ENCODE assay signal across 1 cellular context in the genomic region with DNA sequence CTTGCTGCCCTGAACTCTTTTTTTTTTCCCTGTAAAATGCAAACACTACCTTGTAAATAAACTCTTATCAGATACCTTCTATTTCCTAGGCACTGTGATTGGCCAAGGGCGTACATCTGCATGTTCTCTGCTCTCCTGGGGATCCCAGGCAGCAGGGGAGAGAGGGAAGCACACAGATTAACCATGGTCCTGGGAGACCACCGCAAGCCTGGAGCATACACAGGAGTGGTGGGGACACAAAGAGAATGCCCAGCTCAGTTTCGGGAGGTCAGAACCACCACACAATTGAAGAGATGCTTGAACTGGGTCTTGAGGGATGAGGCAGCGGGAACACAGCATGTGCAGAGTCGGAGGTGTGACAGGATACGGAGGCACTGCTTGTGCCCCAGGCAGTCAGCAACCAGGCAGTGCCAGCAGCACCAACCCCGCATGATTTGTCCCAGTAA.
TF ChIP-seq lines count a peak whose summit lies in the region.

No MANE protein-coding gene starts in this region.

TF ChIP-seq in HepG2, 621 proteins besides CTCF, POLR2A, EP300 and RAD21 (continued from another document and continues in another):
- TF ChIP-seq, protein P1, sequence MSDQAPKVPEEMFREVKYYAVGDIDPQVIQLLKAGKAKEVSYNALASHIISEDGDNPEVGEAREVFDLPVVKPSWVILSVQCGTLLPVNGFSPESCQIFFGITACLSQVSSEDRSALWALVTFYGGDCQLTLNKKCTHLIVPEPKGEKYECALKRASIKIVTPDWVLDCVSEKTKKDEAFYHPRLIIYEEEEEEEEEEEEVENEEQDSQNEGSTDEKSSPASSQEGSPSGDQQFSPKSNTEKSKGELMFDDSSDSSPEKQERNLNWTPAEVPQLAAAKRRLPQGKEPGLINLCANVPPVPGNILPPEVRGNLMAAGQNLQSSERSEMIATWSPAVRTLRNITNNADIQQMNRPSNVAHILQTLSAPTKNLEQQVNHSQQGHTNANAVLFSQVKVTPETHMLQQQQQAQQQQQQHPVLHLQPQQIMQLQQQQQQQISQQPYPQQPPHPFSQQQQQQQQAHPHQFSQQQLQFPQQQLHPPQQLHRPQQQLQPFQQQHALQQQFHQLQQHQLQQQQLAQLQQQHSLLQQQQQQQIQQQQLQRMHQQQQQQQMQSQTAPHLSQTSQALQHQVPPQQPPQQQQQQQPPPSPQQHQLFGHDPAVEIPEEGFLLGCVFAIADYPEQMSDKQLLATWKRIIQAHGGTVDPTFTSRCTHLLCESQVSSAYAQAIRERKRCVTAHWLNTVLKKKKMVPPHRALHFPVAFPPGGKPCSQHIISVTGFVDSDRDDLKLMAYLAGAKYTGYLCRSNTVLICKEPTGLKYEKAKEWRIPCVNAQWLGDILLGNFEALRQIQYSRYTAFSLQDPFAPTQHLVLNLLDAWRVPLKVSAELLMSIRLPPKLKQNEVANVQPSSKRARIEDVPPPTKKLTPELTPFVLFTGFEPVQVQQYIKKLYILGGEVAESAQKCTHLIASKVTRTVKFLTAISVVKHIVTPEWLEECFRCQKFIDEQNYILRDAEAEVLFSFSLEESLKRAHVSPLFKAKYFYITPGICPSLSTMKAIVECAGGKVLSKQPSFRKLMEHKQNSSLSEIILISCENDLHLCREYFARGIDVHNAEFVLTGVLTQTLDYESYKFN (CRISPR knock-in tag; conservative IDR thresholded peaks at IDR 0.05): peak; percentile 74
- TF ChIP-seq MIXL1 (CRISPR knock-in tag; IDR thresholded peaks at IDR 0.05) (no peak), ZNF501 (CRISPR knock-in tag; IDR thresholded peaks at IDR 0.05) (no peak), ZFYVE20 (CRISPR knock-in tag; IDR thresholded peaks at IDR 0.05; ENCODE audit: borderline replicate concordance, low read depth) (no peak), NCOA2 (CRISPR knock-in tag; IDR thresholded peaks at IDR 0.05) (0 out of 2 replicates have a peak, but pooled peaks have one; percentile 42), ZNF746 (CRISPR knock-in tag; IDR thresholded peaks at IDR 0.05) (no peak), ZNF24 (IDR thresholded peaks at IDR 0.05) (no peak), ZMYM2 (CRISPR knock-in tag; IDR thresholded peaks at IDR 0.05) (no peak), ISL2 (CRISPR knock-in tag; IDR thresholded peaks at IDR 0.05) (no peak; the same call in 1 of the 2 replicates), ATF1 (CRISPR knock-in tag; IDR thresholded peaks at IDR 0.05) (no peak), ZNF7 (CRISPR knock-in tag; IDR thresholded peaks at IDR 0.05) (no peak), FIP1L1 (IDR thresholded peaks at IDR 0.05; ENCODE audit: borderline replicate concordance, insufficient read depth, low read depth, low read length) (no peak), BCL6 (CRISPR knock-in tag; IDR thresholded peaks at IDR 0.05) (no peak), CBX2 (IDR thresholded peaks at IDR 0.05; ENCODE audit: low read depth, low read length) (no peak), CBX2 (CRISPR knock-in tag; IDR thresholded peaks at IDR 0.05; ENCODE audit: low read depth) (no peak), ZNF263 (CRISPR knock-in tag; IDR thresholded peaks at IDR 0.05) (peak; percentile 38; the same call in 1 of the 2 replicates), ZNF546 (CRISPR knock-in tag; conservative IDR thresholded peaks at IDR 0.05) (no peak), ZFP37 (CRISPR knock-in tag; IDR thresholded peaks at IDR 0.05; ENCODE audit: borderline replicate concordance) (no peak), KDM6A (CRISPR knock-in tag; IDR thresholded peaks at IDR 0.05; ENCODE audit: low read depth) (no peak), HNRNPUL1 (IDR thresholded peaks at IDR 0.05; ENCODE audit: low read depth, low read length) (no peak), ZNF788 (CRISPR knock-in tag; IDR thresholded peaks at IDR 0.05; ENCODE audit: borderline replicate concordance) (no peak), RXRA (CRISPR knock-in tag; IDR thresholded peaks at IDR 0.05) (no peak), HOXA3 (CRISPR knock-in tag; IDR thresholded peaks at IDR 0.05) (peak; percentile 51; the same call in 1 of the 2 replicates), PHF21A (CRISPR knock-in tag; IDR thresholded peaks at IDR 0.05) (peak; percentile 86), PHB2 (IDR thresholded peaks at IDR 0.05; ENCODE audit: partially characterized antibody) (no peak), SP4 (CRISPR knock-in tag; IDR thresholded peaks at IDR 0.05) (0 out of 2 replicates have a peak, but pooled peaks have one; percentile 20), GATAD2A (CRISPR knock-in tag; IDR thresholded peaks at IDR 0.05) (peak; percentile 43; the same call in 1 of the 2 replicates), ZNF720 (CRISPR knock-in tag; IDR thresholded peaks at IDR 0.05) (no peak), RFXAP (CRISPR knock-in tag; IDR thresholded peaks at IDR 0.05; ENCODE audit: borderline replicate concordance) (no peak; the same call in 1 of the 2 replicates), SALL1 (CRISPR knock-in tag; IDR thresholded peaks at IDR 0.05) (peak; percentile 82), TOE1 (CRISPR knock-in tag; IDR thresholded peaks at IDR 0.05) (no peak), ZNF292 (CRISPR knock-in tag; IDR thresholded peaks at IDR 0.05; ENCODE audit: borderline replicate concordance, low read depth) (peak; percentile 84; the same call in 1 of the 2 replicates), DNMT1 (CRISPR knock-in tag; IDR thresholded peaks at IDR 0.05) (no peak), MXI1 (IDR thresholded peaks at IDR 0.05; ENCODE audit: borderline replicate concordance, low read depth, low read length) (no peak)
- TF ChIP-seq, protein P2, sequence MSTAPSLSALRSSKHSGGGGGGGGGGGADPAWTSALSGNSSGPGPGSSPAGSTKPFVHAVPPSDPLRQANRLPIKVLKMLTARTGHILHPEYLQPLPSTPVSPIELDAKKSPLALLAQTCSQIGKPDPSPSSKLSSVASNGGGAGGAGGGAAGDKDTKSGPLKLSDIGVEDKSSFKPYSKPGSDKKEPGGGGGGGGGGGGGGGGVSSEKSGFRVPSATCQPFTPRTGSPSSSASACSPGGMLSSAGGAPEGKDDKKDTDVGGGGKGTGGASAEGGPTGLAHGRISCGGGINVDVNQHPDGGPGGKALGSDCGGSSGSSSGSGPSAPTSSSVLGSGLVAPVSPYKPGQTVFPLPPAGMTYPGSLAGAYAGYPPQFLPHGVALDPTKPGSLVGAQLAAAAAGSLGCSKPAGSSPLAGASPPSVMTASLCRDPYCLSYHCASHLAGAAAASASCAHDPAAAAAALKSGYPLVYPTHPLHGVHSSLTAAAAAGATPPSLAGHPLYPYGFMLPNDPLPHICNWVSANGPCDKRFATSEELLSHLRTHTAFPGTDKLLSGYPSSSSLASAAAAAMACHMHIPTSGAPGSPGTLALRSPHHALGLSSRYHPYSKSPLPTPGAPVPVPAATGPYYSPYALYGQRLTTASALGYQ (CRISPR knock-in tag; IDR thresholded peaks at IDR 0.05): no peak
- TF ChIP-seq, protein P3, sequence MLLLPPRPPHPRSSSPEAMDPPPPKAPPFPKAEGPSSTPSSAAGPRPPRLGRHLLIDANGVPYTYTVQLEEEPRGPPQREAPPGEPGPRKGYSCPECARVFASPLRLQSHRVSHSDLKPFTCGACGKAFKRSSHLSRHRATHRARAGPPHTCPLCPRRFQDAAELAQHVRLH (CRISPR knock-in tag; IDR thresholded peaks at IDR 0.05; ENCODE audit: borderline replicate concordance, low read depth): no peak
- TF ChIP-seq, protein P4, sequence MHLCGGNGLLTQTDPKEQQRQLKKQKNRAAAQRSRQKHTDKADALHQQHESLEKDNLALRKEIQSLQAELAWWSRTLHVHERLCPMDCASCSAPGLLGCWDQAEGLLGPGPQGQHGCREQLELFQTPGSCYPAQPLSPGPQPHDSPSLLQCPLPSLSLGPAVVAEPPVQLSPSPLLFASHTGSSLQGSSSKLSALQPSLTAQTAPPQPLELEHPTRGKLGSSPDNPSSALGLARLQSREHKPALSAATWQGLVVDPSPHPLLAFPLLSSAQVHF (CRISPR knock-in tag; IDR thresholded peaks at IDR 0.05): no peak
- TF ChIP-seq, protein P5, sequence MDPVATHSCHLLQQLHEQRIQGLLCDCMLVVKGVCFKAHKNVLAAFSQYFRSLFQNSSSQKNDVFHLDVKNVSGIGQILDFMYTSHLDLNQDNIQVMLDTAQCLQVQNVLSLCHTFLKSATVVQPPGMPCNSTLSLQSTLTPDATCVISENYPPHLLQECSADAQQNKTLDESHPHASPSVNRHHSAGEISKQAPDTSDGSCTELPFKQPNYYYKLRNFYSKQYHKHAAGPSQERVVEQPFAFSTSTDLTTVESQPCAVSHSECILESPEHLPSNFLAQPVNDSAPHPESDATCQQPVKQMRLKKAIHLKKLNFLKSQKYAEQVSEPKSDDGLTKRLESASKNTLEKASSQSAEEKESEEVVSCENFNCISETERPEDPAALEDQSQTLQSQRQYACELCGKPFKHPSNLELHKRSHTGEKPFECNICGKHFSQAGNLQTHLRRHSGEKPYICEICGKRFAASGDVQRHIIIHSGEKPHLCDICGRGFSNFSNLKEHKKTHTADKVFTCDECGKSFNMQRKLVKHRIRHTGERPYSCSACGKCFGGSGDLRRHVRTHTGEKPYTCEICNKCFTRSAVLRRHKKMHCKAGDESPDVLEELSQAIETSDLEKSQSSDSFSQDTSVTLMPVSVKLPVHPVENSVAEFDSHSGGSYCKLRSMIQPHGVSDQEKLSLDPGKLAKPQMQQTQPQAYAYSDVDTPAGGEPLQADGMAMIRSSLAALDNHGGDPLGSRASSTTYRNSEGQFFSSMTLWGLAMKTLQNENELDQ (CRISPR knock-in tag; IDR thresholded peaks at IDR 0.05; ENCODE audit: borderline replicate concordance): no peak
- TF ChIP-seq, protein P6, sequence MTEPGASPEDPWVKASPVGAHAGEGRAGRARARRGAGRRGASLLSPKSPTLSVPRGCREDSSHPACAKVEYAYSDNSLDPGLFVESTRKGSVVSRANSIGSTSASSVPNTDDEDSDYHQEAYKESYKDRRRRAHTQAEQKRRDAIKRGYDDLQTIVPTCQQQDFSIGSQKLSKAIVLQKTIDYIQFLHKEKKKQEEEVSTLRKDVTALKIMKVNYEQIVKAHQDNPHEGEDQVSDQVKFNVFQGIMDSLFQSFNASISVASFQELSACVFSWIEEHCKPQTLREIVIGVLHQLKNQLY (CRISPR knock-in tag; IDR thresholded peaks at IDR 0.05): no peak
- TF ChIP-seq, protein P7, sequence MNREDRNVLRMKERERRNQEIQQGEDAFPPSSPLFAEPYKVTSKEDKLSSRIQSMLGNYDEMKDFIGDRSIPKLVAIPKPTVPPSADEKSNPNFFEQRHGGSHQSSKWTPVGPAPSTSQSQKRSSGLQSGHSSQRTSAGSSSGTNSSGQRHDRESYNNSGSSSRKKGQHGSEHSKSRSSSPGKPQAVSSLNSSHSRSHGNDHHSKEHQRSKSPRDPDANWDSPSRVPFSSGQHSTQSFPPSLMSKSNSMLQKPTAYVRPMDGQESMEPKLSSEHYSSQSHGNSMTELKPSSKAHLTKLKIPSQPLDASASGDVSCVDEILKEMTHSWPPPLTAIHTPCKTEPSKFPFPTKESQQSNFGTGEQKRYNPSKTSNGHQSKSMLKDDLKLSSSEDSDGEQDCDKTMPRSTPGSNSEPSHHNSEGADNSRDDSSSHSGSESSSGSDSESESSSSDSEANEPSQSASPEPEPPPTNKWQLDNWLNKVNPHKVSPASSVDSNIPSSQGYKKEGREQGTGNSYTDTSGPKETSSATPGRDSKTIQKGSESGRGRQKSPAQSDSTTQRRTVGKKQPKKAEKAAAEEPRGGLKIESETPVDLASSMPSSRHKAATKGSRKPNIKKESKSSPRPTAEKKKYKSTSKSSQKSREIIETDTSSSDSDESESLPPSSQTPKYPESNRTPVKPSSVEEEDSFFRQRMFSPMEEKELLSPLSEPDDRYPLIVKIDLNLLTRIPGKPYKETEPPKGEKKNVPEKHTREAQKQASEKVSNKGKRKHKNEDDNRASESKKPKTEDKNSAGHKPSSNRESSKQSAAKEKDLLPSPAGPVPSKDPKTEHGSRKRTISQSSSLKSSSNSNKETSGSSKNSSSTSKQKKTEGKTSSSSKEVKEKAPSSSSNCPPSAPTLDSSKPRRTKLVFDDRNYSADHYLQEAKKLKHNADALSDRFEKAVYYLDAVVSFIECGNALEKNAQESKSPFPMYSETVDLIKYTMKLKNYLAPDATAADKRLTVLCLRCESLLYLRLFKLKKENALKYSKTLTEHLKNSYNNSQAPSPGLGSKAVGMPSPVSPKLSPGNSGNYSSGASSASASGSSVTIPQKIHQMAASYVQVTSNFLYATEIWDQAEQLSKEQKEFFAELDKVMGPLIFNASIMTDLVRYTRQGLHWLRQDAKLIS (CRISPR knock-in tag; IDR thresholded peaks at IDR 0.05): no peak
- TF ChIP-seq, protein P8, sequence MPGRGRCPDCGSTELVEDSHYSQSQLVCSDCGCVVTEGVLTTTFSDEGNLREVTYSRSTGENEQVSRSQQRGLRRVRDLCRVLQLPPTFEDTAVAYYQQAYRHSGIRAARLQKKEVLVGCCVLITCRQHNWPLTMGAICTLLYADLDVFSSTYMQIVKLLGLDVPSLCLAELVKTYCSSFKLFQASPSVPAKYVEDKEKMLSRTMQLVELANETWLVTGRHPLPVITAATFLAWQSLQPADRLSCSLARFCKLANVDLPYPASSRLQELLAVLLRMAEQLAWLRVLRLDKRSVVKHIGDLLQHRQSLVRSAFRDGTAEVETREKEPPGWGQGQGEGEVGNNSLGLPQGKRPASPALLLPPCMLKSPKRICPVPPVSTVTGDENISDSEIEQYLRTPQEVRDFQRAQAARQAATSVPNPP (CRISPR knock-in tag; IDR thresholded peaks at IDR 0.05): no peak
- TF ChIP-seq, protein P9, sequence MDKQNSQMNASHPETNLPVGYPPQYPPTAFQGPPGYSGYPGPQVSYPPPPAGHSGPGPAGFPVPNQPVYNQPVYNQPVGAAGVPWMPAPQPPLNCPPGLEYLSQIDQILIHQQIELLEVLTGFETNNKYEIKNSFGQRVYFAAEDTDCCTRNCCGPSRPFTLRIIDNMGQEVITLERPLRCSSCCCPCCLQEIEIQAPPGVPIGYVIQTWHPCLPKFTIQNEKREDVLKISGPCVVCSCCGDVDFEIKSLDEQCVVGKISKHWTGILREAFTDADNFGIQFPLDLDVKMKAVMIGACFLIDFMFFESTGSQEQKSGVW (CRISPR knock-in tag; IDR thresholded peaks at IDR 0.05; ENCODE audit: borderline replicate concordance): no peak
- TF ChIP-seq, protein P10, sequence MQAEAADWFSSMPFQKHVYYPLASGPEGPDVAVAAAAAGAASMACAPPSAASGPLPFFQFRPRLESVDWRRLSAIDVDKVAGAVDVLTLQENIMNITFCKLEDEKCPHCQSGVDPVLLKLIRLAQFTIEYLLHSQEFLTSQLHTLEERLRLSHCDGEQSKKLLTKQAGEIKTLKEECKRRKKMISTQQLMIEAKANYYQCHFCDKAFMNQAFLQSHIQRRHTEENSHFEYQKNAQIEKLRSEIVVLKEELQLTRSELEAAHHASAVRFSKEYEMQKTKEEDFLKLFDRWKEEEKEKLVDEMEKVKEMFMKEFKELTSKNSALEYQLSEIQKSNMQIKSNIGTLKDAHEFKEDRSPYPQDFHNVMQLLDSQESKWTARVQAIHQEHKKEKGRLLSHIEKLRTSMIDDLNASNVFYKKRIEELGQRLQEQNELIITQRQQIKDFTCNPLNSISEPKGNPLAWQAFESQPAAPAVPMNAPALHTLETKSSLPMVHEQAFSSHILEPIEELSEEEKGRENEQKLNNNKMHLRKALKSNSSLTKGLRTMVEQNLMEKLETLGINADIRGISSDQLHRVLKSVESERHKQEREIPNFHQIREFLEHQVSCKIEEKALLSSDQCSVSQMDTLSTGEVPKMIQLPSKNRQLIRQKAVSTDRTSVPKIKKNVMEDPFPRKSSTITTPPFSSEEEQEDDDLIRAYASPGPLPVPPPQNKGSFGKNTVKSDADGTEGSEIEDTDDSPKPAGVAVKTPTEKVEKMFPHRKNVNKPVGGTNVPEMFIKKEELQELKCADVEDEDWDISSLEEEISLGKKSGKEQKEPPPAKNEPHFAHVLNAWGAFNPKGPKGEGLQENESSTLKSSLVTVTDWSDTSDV (CRISPR knock-in tag; IDR thresholded peaks at IDR 0.05): no peak
